ENCODE assay signal across 16 cellular contexts in genomic region chr1:39328722-39329121, GRCh38.
DNase-seq lines count a peak whose midpoint lies in the region; ATAC-seq, FAIRE-seq and TF ChIP-seq lines count a peak whose summit lies in the region.
"Had no signal": no experiment of that assay in that cellular context is flagged by ENCODE, and none has a peak within 500 bp of the region (broad histone marks: within the 10 kb centered on the region; RNA-seq: fewer than 3 reads in every experiment).

No MANE protein-coding gene starts in this region.

- in situ Hi-C loops in K562 (cut with MboI) = no loop called here

- TF ChIP-seq POLR2A in A549 (IDR thresholded peaks at IDR 0.05; ENCODE audit: low read length) = no peak
- no peak for TF ChIP-seq POLR2A in K562 (conservative IDR thresholded peaks at IDR 0.05)

- no peak for ATAC-seq in A549
- ATAC-seq in K562 = no peak

- H3K27me3 Mint-ChIP-seq in CD8-positive, alpha-beta memory T cell = no peaks in the 10 kb centered on the region

- H3K27ac Mint-ChIP-seq in CD8-positive, alpha-beta memory T cell = peak overlapping the region in 7 of 8 donors; percentile 43 to 88 (median 76)

- H3K9ac ChIP-seq in K562 (ENCODE audit: insufficient read depth in 1 of 2, low read depth in 2 of 2, low read length in 2 of 2) (no peak overlapping the region), parathyroid adenoma (no peak overlapping the region)
- H3K9ac ChIP-seq: KMS-11 had no signal

- FAIRE-seq in A549 (lab: Jason Lieb, UNC) = no peak
- no peak for FAIRE-seq in K562 (lab: Jason Lieb, UNC)
- FAIRE-seq: colon had no signal

- no peaks in the 10 kb centered on the region for H4K20me1 ChIP-seq in K562 (replicated peaks; ENCODE audit: control insufficient read depth, insufficient read depth, low read length)

- H3K4me2 ChIP-seq in A549 (no peak overlapping the region), K562 (ENCODE audit: insufficient read depth, low read length) (no peak overlapping the region), parathyroid adenoma (ENCODE audit: low read length) (peak overlapping the region; percentile 43)
- H3K4me2 ChIP-seq: KMS-11 had no signal

- no peaks in the 10 kb centered on the region for H3K79me2 ChIP-seq in K562 (ENCODE audit: control insufficient read depth, insufficient read depth, low read length)
- H3K79me2 ChIP-seq in parathyroid adenoma = no peaks in the 10 kb centered on the region

- TF ChIP-seq CTCF in A549 (IDR thresholded peaks at IDR 0.05) = no peak
- no peak for TF ChIP-seq CTCF in K562 (IDR thresholded peaks at IDR 0.05 in 2 of 3, conservative IDR thresholded peaks at IDR 0.05 in 1 of 3; ENCODE audit: insufficient read depth in 2 of 3, low read depth in 1 of 3, low read length in 3 of 3)
- no peak for TF ChIP-seq CTCF in parathyroid adenoma (IDR thresholded peaks at IDR 0.05)
- no peak for TF ChIP-seq CTCF in foreskin fibroblast (IDR thresholded peaks at IDR 0.05; ENCODE audit: low read depth, low read length)

- intact Hi-C loops in K562 (cut with micrococcal nuclease) = no loop called here

- DNase-seq in A549 (ENCODE audit: low read depth in 1 of 2, low spot score in 1 of 2) (no peak), K562 (ENCODE audit: extremely low read depth in 1 of 4, low spot score in 3 of 4) (no peak), NCI-H2107 treated with DMSO at 0.1 percent for 48 hours (lab: John Stamatoyannopoulos, UW; ENCODE audit: unreplicated experiment) (no peak), NCI-H526 (lab: John Stamatoyannopoulos, UW) (no peak), foreskin fibroblast (no peak)
- no peak for DNase-seq in CD8-positive, alpha-beta memory T cell
- DNase-seq: AML-193; anterior cingulate cortex; foreskin melanocyte; GF-D8; left ventricle myocardium inferior; NCI-H1092 treated with DMSO at 0.1 percent for 48 hours; stimulated activated CD4-positive, alpha-beta T cell treated with anti-CD3 and anti-CD28 coated beads, Interleukin-15, amount 100 ng/mL, for 24 hours had no signal

- H3K27ac ChIP-seq in A549 = no peak overlapping the region
- no peak overlapping the region for H3K27ac ChIP-seq in CD8-positive, alpha-beta memory T cell (ENCODE audit: low read depth, low read length)
- H3K27ac ChIP-seq in K562 (ENCODE audit: extremely low read depth, low read depth, low read length) = no peak overlapping the region
- peak overlapping the region; percentile 84 for H3K27ac ChIP-seq in parathyroid adenoma
- H3K27ac ChIP-seq: KMS-11, left ventricle myocardium inferior had no signal

- no peak overlapping the region for H2AFZ ChIP-seq in K562 (ENCODE audit: low read depth, low read length)
- peak overlapping the region; percentile 33 for H2AFZ ChIP-seq in parathyroid adenoma

- peaks cover 4 to 71% (median 30%) of the 10 kb centered on the region in 3 donors for H3K36me3 Mint-ChIP-seq in CD8-positive, alpha-beta memory T cell

- TF ChIP-seq EP300 in A549 (IDR thresholded peaks at IDR 0.05) = no peak
- TF ChIP-seq EP300 in K562 (IDR thresholded peaks at IDR 0.05; ENCODE audit: low read length) = no peak

- CTCF ChIA-PET in A549 (lab: Yijun Ruan, JAX) (interaction anchor here (0.6 kb wide), 1 partner anchor 17 kb away, joined by 3 read pairs; no protein-coding TSS in a partner anchor), K562 (lab: Yijun Ruan, JAX; ENCODE audit: low intra/inter-chr PET ratio) (no interaction called here)
- CTCF ChIA-PET in CD8-positive, alpha-beta memory T cell (lab: Charles Lee) = interaction anchor here (1.6 to 1.8 kb wide), 2 partner anchors 33 to 136 kb away, joined by 4 read pairs; no protein-coding TSS in a partner anchor

- no peaks in the 10 kb centered on the region for H3K4me1 ChIP-seq in A549
- H3K4me1 ChIP-seq in CD8-positive, alpha-beta memory T cell (ENCODE audit: insufficient read depth, low read length) = peaks cover 12% of the 10 kb centered on the region
- H3K4me1 ChIP-seq in K562 (replicated peaks in 1 of 2; ENCODE audit: control insufficient read depth in 2 of 2, insufficient read depth in 2 of 2, low read length in 2 of 2) = no peaks in the 10 kb centered on the region
- peaks cover 33% of the 10 kb centered on the region for H3K4me1 ChIP-seq in parathyroid adenoma
- H3K4me1 ChIP-seq: left ventricle myocardium inferior had no signal

- H3K4me3 ChIP-seq in A549 (no peak overlapping the region), K562 (no peak overlapping the region), parathyroid adenoma (ENCODE audit: low read depth, low read length) (peak overlapping the region; percentile 8), foreskin fibroblast (ENCODE audit: low read depth in 1 of 2, low read length in 2 of 2) (no peak overlapping the region)
- H3K4me3 ChIP-seq in CD8-positive, alpha-beta memory T cell (ENCODE audit: low read length) = peak overlapping the region; percentile 30
- H3K4me3 ChIP-seq: left ventricle myocardium inferior had no signal

- H3K27me3 ChIP-seq in CD8-positive, alpha-beta memory T cell (ENCODE audit: insufficient read depth, low read length, poor library complexity, severe bottlenecking) = no peaks in the 10 kb centered on the region
- H3K27me3 ChIP-seq in K562 (ENCODE audit: control insufficient read depth in 2 of 2, insufficient read depth in 2 of 2, low read length in 2 of 2) (no peaks in the 10 kb centered on the region), parathyroid adenoma (ENCODE audit: control insufficient read depth, insufficient read depth, low read length) (no peaks in the 10 kb centered on the region)

- no TSS peak for BruUV-seq in K562 (replicated peaks; lab: Mats Ljungman, UMichigan)

- H3K36me3 ChIP-seq in CD8-positive, alpha-beta memory T cell (ENCODE audit: insufficient read depth, low read length) = peaks cover 77% of the 10 kb centered on the region
- H3K36me3 ChIP-seq in K562 (ENCODE audit: control insufficient read depth, insufficient read depth, low read length) (peaks cover 95% of the 10 kb centered on the region), parathyroid adenoma (ENCODE audit: control insufficient read depth, insufficient read depth, low read length) (no peaks in the 10 kb centered on the region)

- no peaks in the 10 kb centered on the region for H3K9me1 ChIP-seq in K562 (ENCODE audit: control insufficient read depth, insufficient read depth, low read length)

- POLR2A ChIA-PET in A549 (lab: Yijun Ruan, JAX) = no interaction called here
- POLR2A ChIA-PET in CD8-positive, alpha-beta memory T cell (lab: Charles Lee) = no interaction called here
- POLR2A ChIA-PET in K562 (lab: Yijun Ruan, JAX) = interaction anchor here (0.5 to 5.6 kb wide), 5 partner anchors 9 to 44 kb away, joined by 3 to 29 read pairs (median 4); no protein-coding TSS in a partner anchor

- H3K9me3 ChIP-seq in A549 (no peaks in the 10 kb centered on the region), K562 (replicated peaks; ENCODE audit: control insufficient read depth, insufficient read depth, low read depth, low read length) (no peaks in the 10 kb centered on the region), parathyroid adenoma (ENCODE audit: control insufficient read depth, low read length) (no peaks in the 10 kb centered on the region)
- H3K9me3 ChIP-seq in CD8-positive, alpha-beta memory T cell (ENCODE audit: low read length) = no peaks in the 10 kb centered on the region
- H3K9me3 ChIP-seq: left ventricle myocardium inferior had no signal

- H3K4me1 Mint-ChIP-seq in CD8-positive, alpha-beta memory T cell = peaks cover 61 to 69% (median 68%) of the 10 kb centered on the region in 3 donors

- no peaks in the 10 kb centered on the region for H3K9me3 Mint-ChIP-seq in CD8-positive, alpha-beta memory T cell

- H3K4me3 Mint-ChIP-seq in CD8-positive, alpha-beta memory T cell = peak overlapping the region; percentile 68 to 86 (median 77)

- TF ChIP-seq RAD21 in A549 (conservative IDR thresholded peaks at IDR 0.05 in 1 of 2, IDR thresholded peaks at IDR 0.05 in 1 of 2) (no peak), K562 (CRISPR knock-in tag; conservative IDR thresholded peaks at IDR 0.05 in 1 of 2, IDR thresholded peaks at IDR 0.05 in 1 of 2) (no peak)

TF ChIP-seq in A549, 52 proteins besides CTCF, POLR2A, EP300 and RAD21:
- TF ChIP-seq HEYL (CRISPR knock-in tag; IDR thresholded peaks at IDR 0.05) (no peak), ZSCAN20 (CRISPR knock-in tag; IDR thresholded peaks at IDR 0.05) (no peak), ZC3H11A (IDR thresholded peaks at IDR 0.05) (no peak), MAFK (IDR thresholded peaks at IDR 0.05; ENCODE audit: partially characterized antibody) (peak; percentile 75), PHF8 (IDR thresholded peaks at IDR 0.05; ENCODE audit: borderline replicate concordance, low read depth) (no peak), HES2 (IDR thresholded peaks at IDR 0.05) (no peak)

TF ChIP-seq in K562, 482 proteins besides CTCF, POLR2A, EP300 and RAD21 (continues in another document):
- TF ChIP-seq MEF2A (IDR thresholded peaks at IDR 0.05; ENCODE audit: control insufficient read depth, low read depth, low read length) (no peak), C11orf30 (IDR thresholded peaks at IDR 0.05; ENCODE audit: low read depth) (peak; percentile 62), MAFF (IDR thresholded peaks at IDR 0.05; ENCODE audit: low read length) (peak; percentile 76), RUNX1 (IDR thresholded peaks at IDR 0.05; ENCODE audit: low read depth) (no peak), ZNF589 (CRISPR knock-in tag; IDR thresholded peaks at IDR 0.05; ENCODE audit: low read depth) (no peak), ZNF740 (CRISPR knock-in tag; IDR thresholded peaks at IDR 0.05) (no peak), ZNF740 (tag; IDR thresholded peaks at IDR 0.05) (no peak), MAFK (IDR thresholded peaks at IDR 0.05; ENCODE audit: low read length) (peak; percentile 68), ESRRB (CRISPR knock-in tag; IDR thresholded peaks at IDR 0.05; ENCODE audit: borderline replicate concordance) (no peak)

Comparison
In these comparisons a context has a peak if more than half of its experiments do, and no peak if none do; other contexts are left out.
1. H3K4me3 ChIP-seq: peak in CD8-positive, alpha-beta memory T cell (single experiment) and parathyroid adenoma (single experiment); none in A549 (single experiment), K562 (single experiment) and foreskin fibroblast (0 of 2).
2. Of the 35 proteins assayed by ChIP-seq in both K562 and A549: peak only in K562: none; only in A549: none; in both: MAFK; in neither: 34.